Comparison of ENCODE assay signal across 1 cellular context in genomic region chr12:123115409-123116111, GRCh38.
TF ChIP-seq lines count a peak whose summit lies in the region.

No MANE protein-coding gene starts in this region.

TF ChIP-seq in WTC11, 78 proteins besides CTCF, POLR2A, EP300 and RAD21 (continued from another document):
- TF ChIP-seq ZNF532 (CRISPR knock-in tag; IDR thresholded peaks at IDR 0.05; ENCODE audit: borderline replicate concordance) (no peak), STAT6 (CRISPR knock-in tag; conservative IDR thresholded peaks at IDR 0.05; ENCODE audit: low read depth) (no peak), SP1 (CRISPR knock-in tag; conservative IDR thresholded peaks at IDR 0.05) (no peak)
